In the genomic region with DNA sequence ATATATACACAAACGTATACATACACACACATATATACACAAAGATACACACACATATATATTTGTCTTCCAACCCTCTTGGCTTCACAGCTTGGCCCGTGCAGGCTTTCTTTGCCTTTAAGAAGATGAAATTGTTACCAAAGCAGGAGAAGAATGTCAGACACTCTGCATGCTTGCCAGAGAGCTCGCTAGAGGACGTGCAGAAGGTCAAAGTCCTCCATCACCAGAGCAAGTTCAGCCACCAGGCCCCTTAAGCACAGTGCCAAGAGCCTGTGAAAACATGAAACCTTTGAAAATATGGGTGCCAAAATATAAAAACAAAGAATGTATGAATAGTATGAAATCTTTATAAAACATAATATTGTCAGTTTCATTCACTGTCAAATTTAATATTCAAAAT, we compare ENCODE assay signal across 2 cellular contexts.
A peak's percentile ranks its signal among the peaks of the same experiment; 100 is the strongest.
TF ChIP-seq lines count a peak whose summit lies in the region.

No MANE protein-coding gene starts in this region.

TF ChIP-seq in GM12878, 131 proteins besides CTCF, POLR2A, EP300 and RAD21:
- TF ChIP-seq ZNF274 (IDR thresholded peaks at IDR 0.05; ENCODE audit: insufficient read depth, insufficient read length), result no peak
- 0 out of 2 replicates have a peak, but pooled peaks have one; percentile 6 for TF ChIP-seq NFIC (IDR thresholded peaks at IDR 0.05; ENCODE audit: low read depth, low read length)

TF ChIP-seq in HepG2, 621 proteins besides CTCF, POLR2A, EP300 and RAD21:
- no peak for TF ChIP-seq ZNF768 (CRISPR knock-in tag; IDR thresholded peaks at IDR 0.05)
- no peak for TF ChIP-seq ZNF530 (CRISPR knock-in tag; IDR thresholded peaks at IDR 0.05; ENCODE audit: low read depth)
- no peak for TF ChIP-seq CENPX (CRISPR knock-in tag; IDR thresholded peaks at IDR 0.05)
- no peak for TF ChIP-seq EEA1 (CRISPR knock-in tag; IDR thresholded peaks at IDR 0.05; ENCODE audit: borderline replicate concordance)
- 0 out of 2 replicates have a peak, but pooled peaks have one; percentile 20 for TF ChIP-seq HNF4G (IDR thresholded peaks at IDR 0.05; ENCODE audit: borderline replicate concordance, low read depth, low read length)
- no peak for TF ChIP-seq HNF4G (CRISPR knock-in tag; IDR thresholded peaks at IDR 0.05; ENCODE audit: borderline replicate concordance, low read depth)
- TF ChIP-seq, protein P1, sequence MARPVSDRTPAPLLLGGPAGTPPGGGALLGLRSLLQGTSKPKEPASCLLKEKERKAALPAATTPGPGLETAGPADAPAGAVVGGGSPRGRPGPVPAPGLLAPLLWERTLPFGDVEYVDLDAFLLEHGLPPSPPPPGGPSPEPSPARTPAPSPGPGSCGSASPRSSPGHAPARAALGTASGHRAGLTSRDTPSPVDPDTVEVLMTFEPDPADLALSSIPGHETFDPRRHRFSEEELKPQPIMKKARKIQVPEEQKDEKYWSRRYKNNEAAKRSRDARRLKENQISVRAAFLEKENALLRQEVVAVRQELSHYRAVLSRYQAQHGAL (CRISPR knock-in tag; IDR thresholded peaks at IDR 0.05; ENCODE audit: not compliant biosample characterization), result no peak
- no peak for TF ChIP-seq ONECUT2 (CRISPR knock-in tag; IDR thresholded peaks at IDR 0.05)
- TF ChIP-seq HNF4A (CRISPR knock-in tag; IDR thresholded peaks at IDR 0.05), result peak; percentile 68
